8 cellular contexts compared by ENCODE assay signal in the genomic region with DNA sequence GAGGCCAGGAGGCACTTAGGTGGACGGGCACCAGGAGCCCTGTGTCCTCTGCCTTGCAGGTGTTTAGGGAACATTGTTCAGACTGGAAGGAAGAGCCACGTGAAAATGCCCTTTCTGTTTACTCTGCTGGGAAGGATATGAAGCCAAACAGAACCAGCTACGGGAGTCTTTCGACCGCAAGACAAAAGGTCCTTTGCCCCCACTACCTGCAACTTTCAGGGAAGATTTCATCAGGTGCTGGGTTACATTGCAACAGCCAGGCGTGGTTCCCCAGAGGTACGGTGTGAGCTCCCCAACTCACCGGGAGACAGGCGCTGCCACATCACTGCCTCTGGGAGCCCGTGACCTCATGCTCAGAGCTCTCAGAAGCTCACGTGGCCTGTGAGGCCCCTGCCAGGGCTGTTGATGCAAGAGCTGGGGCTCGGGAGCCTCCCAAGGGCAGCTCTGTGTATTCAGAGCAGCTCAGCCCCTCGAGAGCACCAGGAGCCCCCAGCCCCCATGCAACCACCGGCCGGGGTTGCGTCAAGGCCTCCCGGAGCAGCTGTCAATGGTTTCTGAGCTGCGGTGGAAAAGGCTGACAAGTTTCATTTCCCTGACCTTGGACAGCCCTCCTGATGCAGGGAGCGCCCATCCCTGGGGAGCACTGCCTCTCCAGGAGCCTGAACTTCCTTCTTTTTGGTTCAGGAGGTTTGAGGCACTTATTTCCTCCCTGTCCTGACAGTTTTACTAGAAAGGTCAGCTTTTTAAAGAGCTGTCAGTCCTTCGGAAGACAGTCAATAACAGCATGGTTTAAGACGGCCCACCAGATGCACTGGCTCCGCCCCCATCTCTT. TPM values are rescaled to one million over a fixed set of nuclear protein-coding genes. Genes with fewer than 3 reads are reported as not detected.
DNase-seq lines count a peak whose midpoint lies in the region; TF ChIP-seq lines count a peak whose summit lies in the region.

No MANE protein-coding gene starts in this region.

- DNase-seq in ACHN (peak; percentile 81), HT-29 (ENCODE audit: low spot score) (peak; percentile 78), Peyer's patch (peak; percentile 43 to 88 (median 69)), ascending aorta (ENCODE audit: low spot score in 2 of 2) (peak; percentile 16 to 82), left kidney (ENCODE audit: low read depth, low spot score) (peak; percentile 89)
- peak; percentile 23 for DNase-seq in stimulated activated CD8-positive, alpha-beta memory T cell treated with anti-CD3 and anti-CD28 coated beads, Interleukin-12 subunit alpha, Interleukin-12 subunit beta, amount 100 ng/mL, for 4 hours (ENCODE audit: low read depth)
- DNase-seq in central memory CD4-positive, alpha-beta T cell: no peak
- no peak for DNase-seq in effector memory CD4-positive, alpha-beta T cell

- peaks cover 10 to 55% (median 21%) of the 10 kb centered on the region in 4 donors for H3K4me1 ChIP-seq in Peyer's patch
- H3K4me1 ChIP-seq in ascending aorta: peaks cover 5 to 13% of the 10 kb centered on the region in 2 donors
- peaks cover 36% of the 10 kb centered on the region for H3K4me1 ChIP-seq in effector memory CD4-positive, alpha-beta T cell (ENCODE audit: control insufficient read depth, insufficient read depth, low read length, poor library complexity, severe bottlenecking)

- H3K9me3 ChIP-seq in Peyer's patch: no peaks in the 10 kb centered on the region
- no peaks in the 10 kb centered on the region for H3K9me3 ChIP-seq in ascending aorta
- no peaks in the 10 kb centered on the region for H3K9me3 ChIP-seq in effector memory CD4-positive, alpha-beta T cell (ENCODE audit: control insufficient read depth, low read length)

- TF ChIP-seq POLR2A in Peyer's patch (IDR thresholded peaks at IDR 0.05): peak in 1 of 2 donors; percentile 20

- TF ChIP-seq CTCF in Peyer's patch (IDR thresholded peaks at IDR 0.05) (no peak), ascending aorta (IDR thresholded peaks at IDR 0.05) (no peak)

- H3K4me3 ChIP-seq in Peyer's patch: peak overlapping the region in 1 of 4 donors; percentile 11
- H3K4me3 ChIP-seq in ascending aorta: no peak overlapping the region
- no peak overlapping the region for H3K4me3 ChIP-seq in effector memory CD4-positive, alpha-beta T cell (ENCODE audit: insufficient read depth, low read depth, low read length, poor library complexity, severe bottlenecking)

- intact Hi-C loops in ascending aorta (cut with DNase I): no loop called here

- in situ Hi-C loops in ACHN (cut with HindIII; ENCODE audit: low pct_ligation_motif_present, low pct_unique_long_range_greater_than_20kb, low sequenced_read_pairs): no loop called here

- H3K36me3 ChIP-seq in Peyer's patch (no peaks in the 10 kb centered on the region), ascending aorta (no peaks in the 10 kb centered on the region)
- H3K36me3 ChIP-seq in effector memory CD4-positive, alpha-beta T cell (ENCODE audit: control insufficient read depth, insufficient read depth, low read length): no peaks in the 10 kb centered on the region

- no peaks in the 10 kb centered on the region for H3K27me3 ChIP-seq in Peyer's patch
- H3K27me3 ChIP-seq in ascending aorta: no peaks in the 10 kb centered on the region
- H3K27me3 ChIP-seq in effector memory CD4-positive, alpha-beta T cell (replicated peaks; ENCODE audit: control insufficient read depth, insufficient read depth, low read length, poor library complexity, severe bottlenecking): no peaks in the 10 kb centered on the region

- H3K27ac ChIP-seq in Peyer's patch: peak overlapping the region in 2 of 4 donors; percentile 17 to 45
- no peak overlapping the region for H3K27ac ChIP-seq in ascending aorta
- no peak overlapping the region for H3K27ac ChIP-seq in effector memory CD4-positive, alpha-beta T cell (ENCODE audit: insufficient read depth, low read length, poor library complexity, severe bottlenecking)

RNA-seq across cellular contexts. Expression of a gene that starts 42.1 kb away (rescaled TPM):
- 24.3 and 24.6 TPM in 2 replicates for total RNA-seq in HT-29 (2014; rRNA removed; shearing (Covaris generic))
- total RNA-seq in Peyer's patch: 10 to 100 TPM; 11.9 to 29.7 (median 22.2) TPM
- 55.6 TPM for total RNA-seq in ascending aorta

RNA-seq across cellular contexts. Expression of a gene that starts 42.8 kb away (rescaled TPM):
- total RNA-seq in HT-29 (2014; rRNA removed; shearing (Covaris generic)): 5.5 and 7.0 TPM in 2 replicates
- 10 to 100 TPM in 2 of 4 donors, 1 to 10 TPM in 2; 2.8 to 54.5 (median 7.8) TPM for total RNA-seq in Peyer's patch
- 5.4 TPM for total RNA-seq in ascending aorta

Comparison
In these comparisons a context has a peak if more than half of its experiments do, and no peak if none do; other contexts are left out.
1. DNase-seq: peak in ACHN (single experiment), HT-29 (single experiment), Peyer's patch (3 of 3), ascending aorta (2 of 2), left kidney (single experiment) and stimulated activated CD8-positive, alpha-beta memory T cell treated with anti-CD3 and anti-CD28 coated beads, Interleukin-12 subunit alpha, Interleukin-12 subunit beta, amount 100 ng/mL, for 4 hours (single experiment); none in central memory CD4-positive, alpha-beta T cell (single experiment) and effector memory CD4-positive, alpha-beta T cell (0 of 3).